Comparison of ENCODE assay signal across 27 cellular contexts in the genomic region with DNA sequence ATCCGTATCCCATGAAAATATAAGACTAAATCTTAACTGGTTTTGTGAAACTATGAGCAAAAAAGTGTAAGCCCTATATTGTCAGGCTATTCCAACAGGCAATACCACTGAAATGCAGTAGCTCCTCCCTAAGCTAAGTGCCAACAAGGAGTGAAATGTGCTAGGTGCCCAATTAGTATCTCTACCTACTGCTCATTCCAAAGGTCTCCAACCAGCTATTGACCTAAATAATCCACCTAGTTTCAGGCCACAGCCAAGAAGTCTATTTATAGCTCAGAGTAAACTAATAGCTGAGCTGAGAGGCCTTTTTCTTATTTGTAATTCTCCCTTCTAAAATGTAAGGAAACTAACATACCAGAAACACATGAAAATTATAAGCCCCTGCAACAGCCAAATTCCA.
"Had no signal": no experiment of that assay in that cellular context is flagged by ENCODE, and none has a peak within 500 bp of the region (broad histone marks: within the 10 kb centered on the region; RNA-seq: fewer than 3 reads in every experiment).

No MANE protein-coding gene starts in this region.

- ATAC-seq: effector memory CD8-positive, alpha-beta T cell; heart right ventricle; mucosa of descending colon; sciatic nerve; stimulated activated naive CD8-positive, alpha-beta T cell treated with anti-CD3 and anti-CD28 coated beads, Interleukin-15, amount 100 ng/mL, for 72 hours had no signal

- H3K4me1 ChIP-seq: esophagus squamous epithelium, heart right ventricle, neural progenitor cell, prostate gland, right atrium auricular region, thyroid gland had no signal

- H3K27me3 ChIP-seq: esophagus squamous epithelium, heart right ventricle, right atrium auricular region, thyroid gland had no signal

- H3K27ac ChIP-seq: esophagus squamous epithelium, heart right ventricle, neural progenitor cell, prostate gland, right atrium auricular region, thyroid gland had no signal

- FAIRE-seq: endometrium had no signal

- DNase-seq: cortex of kidney; effector memory CD8-positive, alpha-beta T cell; erythroblast; esophagus squamous epithelium; foreskin melanocyte; glutamatergic neuron; heart right ventricle; hypothalamus; immature natural killer cell; islet precursor cell; mesenchymal stem cell; mucosa of descending colon; naive B cell; stimulated activated CD4-positive, alpha-beta T cell treated with anti-CD3 and anti-CD28 coated beads, Interleukin-12 subunit alpha, Interleukin-12 subunit beta, amount 100 ng/mL, for 4 hours; stimulated activated CD4-positive, alpha-beta T cell treated with anti-CD3 and anti-CD28 coated beads, Interleukin-1b, Interleukin-23, amount 100 ng/mL, for 48 hours; stimulated activated CD4-positive, alpha-beta T cell treated with anti-CD3 and anti-CD28 coated beads, Interleukin-4, amount 100 ng/mL, for 1 hour; stimulated activated CD8-positive, alpha-beta memory T cell treated with anti-CD3 and anti-CD28 coated beads, Interleukin-4, amount 100 ng/mL, for 48 hours; stimulated activated naive CD4-positive, alpha-beta T cell; stimulated activated naive CD8-positive, alpha-beta T cell treated with anti-CD3 and anti-CD28 coated beads, Interleukin-15, amount 100 ng/mL, for 72 hours; thyroid gland; trophoblast cell had no signal

- H3K36me3 ChIP-seq: esophagus squamous epithelium, heart right ventricle, neural progenitor cell, prostate gland, right atrium auricular region, thyroid gland had no signal

- H3K9ac ChIP-seq: neural progenitor cell had no signal

- H3K9me3 ChIP-seq: esophagus squamous epithelium, heart right ventricle, mucosa of descending colon, prostate gland, right atrium auricular region, thyroid gland had no signal

- H3K4me3 ChIP-seq: esophagus squamous epithelium, heart right ventricle, mucosa of descending colon, neural progenitor cell, prostate gland, right atrium auricular region, smooth muscle cell, thyroid gland had no signal
